8 cellular contexts compared by ENCODE assay signal in the genomic region with DNA sequence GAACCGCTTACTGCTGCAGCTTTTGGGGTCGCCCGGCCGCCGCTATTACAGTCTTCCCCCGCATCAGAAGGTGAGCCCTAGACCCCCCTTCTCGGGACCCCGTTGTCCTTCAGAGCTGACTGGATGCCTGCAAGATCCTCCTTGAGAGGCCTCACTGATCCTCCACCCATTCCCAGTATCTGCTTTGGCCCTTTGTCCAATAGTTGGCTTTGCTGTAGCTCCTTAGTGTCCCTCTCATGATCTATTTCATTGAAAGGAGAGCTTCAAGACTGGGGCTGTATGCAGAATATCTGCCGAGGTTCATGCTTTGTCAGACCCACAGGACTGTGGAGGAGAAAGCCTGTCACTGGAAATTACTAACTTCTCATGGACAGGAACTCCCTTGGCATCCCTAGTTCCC. TPM values are rescaled to one million over a fixed set of nuclear protein-coding genes. Genes with fewer than 3 reads are reported as not detected.
A peak's percentile ranks its signal among the peaks of the same experiment; 100 is the strongest.
DNase-seq lines count a peak whose midpoint lies in the region; ATAC-seq and TF ChIP-seq lines count a peak whose summit lies in the region.

No MANE protein-coding gene starts in this region.

- peaks cover 0 to 11% of the 10 kb centered on the region in 2 donors for H3K4me1 ChIP-seq in ascending aorta
- H3K4me1 ChIP-seq in skeletal muscle tissue (ENCODE audit: control insufficient read depth in 3 of 3, insufficient read depth in 3 of 3, low read length in 3 of 3) = peaks cover 8 to 15% (median 13%) of the 10 kb centered on the region in 3 donors

- intact Hi-C loops in ascending aorta (cut with DNase I) = no loop called here

- H3K27me3 ChIP-seq in ascending aorta (no peaks in the 10 kb centered on the region), skeletal muscle tissue (ENCODE audit: control insufficient read depth in 3 of 3, insufficient read depth in 3 of 3, low read length in 3 of 3) (no peaks in the 10 kb centered on the region)

- no peak for ATAC-seq in GM19463 (IDR thresholded peaks at IDR 0.05; ENCODE audit: unreplicated experiment)

- H3K9ac ChIP-seq in skeletal muscle tissue (ENCODE audit: low read depth in 1 of 3, low read length in 3 of 3) = peak overlapping the region; percentile 96 to 99 (median 98)

- H3K4me3 ChIP-seq in ascending aorta (peak overlapping the region; percentile 94 to 96), iPS-11a (ENCODE audit: low read depth, low read length) (peak overlapping the region; percentile 98), skeletal muscle tissue (ENCODE audit: low read length in 3 of 3) (peak overlapping the region; percentile 85 to 99 (median 95))

- no peak for TF ChIP-seq CTCF in ascending aorta (IDR thresholded peaks at IDR 0.05)

- DNase-seq in SKM-1 treated with dmso at 0.1 percent for 144 hours (lab: John Stamatoyannopoulos, UW; ENCODE audit: unreplicated experiment) = peak; percentile 32
- DNase-seq in SKM-1 (lab: John Stamatoyannopoulos, UW; ENCODE audit: unreplicated experiment) = no peak
- DNase-seq in HT1080 (ENCODE audit: low read depth) = peak; percentile 23
- DNase-seq in ascending aorta (ENCODE audit: low spot score in 2 of 2) = no peak
- no peak for DNase-seq in NCI-H2029 (lab: John Stamatoyannopoulos, UW)

- H3K36me3 ChIP-seq in ascending aorta = peaks cover 21 to 31% of the 10 kb centered on the region in 2 donors
- H3K36me3 ChIP-seq in skeletal muscle tissue (ENCODE audit: control insufficient read depth in 3 of 3, insufficient read depth in 3 of 3, low read length in 3 of 3) = peaks cover 11 to 21% (median 21%) of the 10 kb centered on the region in 3 donors

- H3K27ac ChIP-seq in ascending aorta = peak overlapping the region; percentile 81 to 88
- H3K27ac ChIP-seq in skeletal muscle tissue (ENCODE audit: low read depth, low read length) = peak overlapping the region; percentile 89

- H3K9me3 ChIP-seq in ascending aorta (no peaks in the 10 kb centered on the region), skeletal muscle tissue (ENCODE audit: control insufficient read depth in 3 of 3, low read length in 3 of 3) (no peaks in the 10 kb centered on the region)

RNA-seq across cellular contexts. Expression of a gene that starts 0.5 kb away (rescaled TPM):
- 65.8 and 67.9 TPM in 2 replicates for total RNA-seq in HT1080 (2014; rRNA removed; shearing (Covaris generic))
- 32.9 and 34.5 TPM in 2 replicates for polyA plus RNA-seq in HT1080 (2015; cell fraction: cytosol; rRNA removed)
- 29.1 and 29.5 TPM in 2 replicates for polyA plus RNA-seq in HT1080 (2015; cell fraction: nucleus; rRNA removed)
- total RNA-seq in ascending aorta = 21.3 TPM
- total RNA-seq in skeletal muscle tissue = 37.6 TPM

RNA-seq across cellular contexts. Expression of a gene that starts 48.1 kb away (rescaled TPM):
- total RNA-seq in HT1080 (2014; rRNA removed; shearing (Covaris generic)) = 1.3 TPM in 2 replicates
- 0.85 and 1.8 TPM in 2 replicates for polyA plus RNA-seq in HT1080 (2015; cell fraction: cytosol; rRNA removed)
- 1.3 and 3.1 TPM in 2 replicates for polyA plus RNA-seq in HT1080 (2015; cell fraction: nucleus; rRNA removed)
- not detected for total RNA-seq in ascending aorta
- 1.6 TPM for total RNA-seq in skeletal muscle tissue

RNA-seq across cellular contexts. Expression of a gene that starts 48.4 kb away (rescaled TPM):
- 22.1 and 27.2 TPM in 2 replicates for total RNA-seq in HT1080 (2014; rRNA removed; shearing (Covaris generic))
- 34.9 and 49.1 TPM in 2 replicates for polyA plus RNA-seq in HT1080 (2015; cell fraction: cytosol; rRNA removed)
- 32.5 and 33.2 TPM in 2 replicates for polyA plus RNA-seq in HT1080 (2015; cell fraction: nucleus; rRNA removed)
- 12.2 TPM for total RNA-seq in ascending aorta
- total RNA-seq in skeletal muscle tissue = 16.7 TPM

Comparison
In these comparisons a context has a peak if more than half of its experiments do, and no peak if none do; other contexts are left out.
1. DNase-seq: peak in SKM-1 treated with dmso at 0.1 percent for 144 hours (single experiment) and HT1080 (single experiment); none in SKM-1 (single experiment), ascending aorta (0 of 2) and NCI-H2029 (single experiment).
2. Peak in every context shown above with its lines, with median percentiles within 50 percentile points of each other: H3K4me3 ChIP-seq.